21 cellular contexts compared by ENCODE assay signal in genomic region chr3:185021326-185021725, GRCh38.
DNase-seq lines count a peak whose midpoint lies in the region; ATAC-seq and TF ChIP-seq lines count a peak whose summit lies in the region.
"Had no signal": no experiment of that assay in that cellular context is flagged by ENCODE, and none has a peak within 500 bp of the region (broad histone marks: within the 10 kb centered on the region; RNA-seq: fewer than 3 reads in every experiment).

No MANE protein-coding gene starts in this region.

- no TSS peak for BruUV-seq in IMR-90 (replicated peaks; lab: Mats Ljungman, UMichigan)

- H2BK5ac ChIP-seq in IMR-90 (ENCODE audit: low read depth, low read length, poor library complexity, severe bottlenecking) = no peak overlapping the region

- H3K36me3 ChIP-seq in IMR-90 (ENCODE audit: control insufficient read depth, insufficient read depth, low read length) (0 out of 2 replicates have a peak, but pooled peaks cover 2% of the 10 kb centered on the region), Peyer's patch (peaks cover 0 to 5% (median 0%) of the 10 kb centered on the region in 3 donors)

- no peak overlapping the region for H3K23ac ChIP-seq in IMR-90 (ENCODE audit: low read depth, low read length)

- H4K20me1 ChIP-seq in IMR-90 (ENCODE audit: insufficient read depth, low read length) = no peaks in the 10 kb centered on the region

- in situ Hi-C loops in IMR-90 (cut with MboI; ENCODE audit: low sequenced_read_pairs) = no loop called here

- no peaks in the 10 kb centered on the region for H3K27me3 ChIP-seq in IMR-90 (ENCODE audit: control insufficient read depth, insufficient read depth, low read length)
- no peaks in the 10 kb centered on the region for H3K27me3 ChIP-seq in Peyer's patch

- H2BK15ac ChIP-seq in IMR-90 (ENCODE audit: low read depth, low read length) = no peak overlapping the region

- H3K18ac ChIP-seq in IMR-90 (ENCODE audit: low read depth, low read length) = no peak overlapping the region

- dilution Hi-C loops in IMR-90 (cut with HindIII; ENCODE audit: low sequenced_read_pairs, unreplicated experiment) = no loop called here

- no peak overlapping the region for H2BK120ac ChIP-seq in IMR-90 (ENCODE audit: low read depth, low read length)

- no peak overlapping the region for H2BK20ac ChIP-seq in IMR-90 (ENCODE audit: low read depth, low read length)

- WGBS in IMR-90 (ENCODE audit: extremely low coverage in 2 of 2, insufficient read length in 1 of 2), 2 experiments = no CpG with 5 or more reads among the region's 1 CpG

- no peak overlapping the region for H3K9ac ChIP-seq in IMR-90 (ENCODE audit: low read depth, low read length)

- H3K4me3 ChIP-seq in IMR-90 (ENCODE audit: insufficient read depth, low read depth, low read length) = no peak overlapping the region
- H3K4me3 ChIP-seq in Peyer's patch = no peak overlapping the region
- H3K4me3 ChIP-seq: K562 had no signal

- DNase-seq in COLO829 (ENCODE audit: low spot score) (peak; percentile 15), IMR-90 (peak; percentile 13), dedifferentiated amniotic fluid mesenchymal stem cell (ENCODE audit: extremely low spot score) (peak; percentile 55), retina (peak; percentile 13), NCI-H510A treated with DMSO at 0.1 percent for 48 hours (lab: John Stamatoyannopoulos, UW) (no peak), Peyer's patch (no peak)
- DNase-seq: Caco-2; CD4-positive, CD25-positive, alpha-beta regulatory T cell; DMS153; H9; NCI-H1092 treated with DMSO at 0.1 percent for 48 hours; NCI-H146; NCI-H2029 treated with DMSO at 0.1 percent for 48 hours; NCI-H2171; NCI-H69; NK-92 treated with Interleukin-12 subunit alpha and Interleukin-12 subunit beta, amount 100 ng/mL, for 24 hours; RPMI8226; SHP77 treated with DMSO at 0.1 percent for 48 hours; T-helper 1 cell had no signal

- TF ChIP-seq CTCF in IMR-90 (conservative IDR thresholded peaks at IDR 0.05; ENCODE audit: low read depth, low read length) (no peak), Peyer's patch (IDR thresholded peaks at IDR 0.05) (no peak)

- no peak overlapping the region for H3K14ac ChIP-seq in IMR-90 (replicated peaks; ENCODE audit: low read depth, low read length)

- intact Hi-C loops in IMR-90 (cut with micrococcal nuclease) = no loop called here

- no peak overlapping the region for H2AFZ ChIP-seq in IMR-90 (replicated peaks; ENCODE audit: low read length, poor library complexity)

- H3K56ac ChIP-seq in IMR-90 (ENCODE audit: extremely low read depth, insufficient read depth, low read length) = no peak overlapping the region

- H3K9me1 ChIP-seq in IMR-90 (ENCODE audit: insufficient read depth, low read length) = no peaks in the 10 kb centered on the region

- ATAC-seq in IMR-90 (ENCODE audit: low read depth) = no peak
- no peak for ATAC-seq in activated CD4-positive, CD25-positive, alpha-beta regulatory T cell treated with anti-CD3 and anti-CD28 coated beads, Interleukin-2, amount 50 U/mL, for 24 hours
- ATAC-seq: K562 had no signal

- no peak overlapping the region for H3K4ac ChIP-seq in IMR-90 (ENCODE audit: low read depth, low read length)

- H4K91ac ChIP-seq in IMR-90 (ENCODE audit: insufficient read depth, low read depth, low read length) = no peak overlapping the region

- no peak overlapping the region for H4K5ac ChIP-seq in IMR-90 (ENCODE audit: low read depth, low read length)

- no peak for TF ChIP-seq RAD21 in IMR-90 (IDR thresholded peaks at IDR 0.05; ENCODE audit: low read length)

- H4K8ac ChIP-seq in IMR-90 (ENCODE audit: low read depth in 2 of 2, low read length in 2 of 2) = no peak overlapping the region

- H3K4me1 ChIP-seq in IMR-90 (ENCODE audit: control insufficient read depth, insufficient read depth, low read length) (no peaks in the 10 kb centered on the region), Peyer's patch (no peaks in the 10 kb centered on the region)
- H3K4me1 ChIP-seq: Caco-2 had no signal

- no peak for TF ChIP-seq POLR2A in IMR-90 (IDR thresholded peaks at IDR 0.05; ENCODE audit: low read depth, low read length)
- no peak for TF ChIP-seq POLR2A in Peyer's patch (IDR thresholded peaks at IDR 0.05)

- no peaks in the 10 kb centered on the region for H3K79me1 ChIP-seq in IMR-90 (ENCODE audit: low read depth in 1 of 2, low read length in 2 of 2)

- H3K9me3 ChIP-seq in IMR-90 (ENCODE audit: control insufficient read depth, insufficient read depth, low read length) = no peaks in the 10 kb centered on the region
- peaks cover 0 to 4% (median 0%) of the 10 kb centered on the region in 4 donors for H3K9me3 ChIP-seq in Peyer's patch

- CTCF ChIA-PET in IMR-90 (lab: Yijun Ruan, JAX) = interaction anchor here (0.5 to 1.2 kb wide), 3 partner anchors 8 to 161 kb away, joined by 3 read pairs; no protein-coding TSS in a partner anchor

- H2AK5ac ChIP-seq in IMR-90 (ENCODE audit: low read depth, low read length) = no peak overlapping the region

- H3K27ac ChIP-seq in IMR-90 (ENCODE audit: insufficient read depth, low read length) (no peak overlapping the region), Peyer's patch (no peak overlapping the region)

- POLR2A ChIA-PET in IMR-90 (lab: Charles Lee; ENCODE audit: unreplicated experiment) = no interaction called here

- no peak overlapping the region for H3K4me2 ChIP-seq in IMR-90 (ENCODE audit: low read depth, low read length)

- no peak overlapping the region for H2AK9ac ChIP-seq in IMR-90 (replicated peaks; ENCODE audit: low read depth, low read length, poor library complexity)

TF ChIP-seq in IMR-90, 13 proteins besides CTCF, POLR2A, EP300 and RAD21:
- no peak for TF ChIP-seq BHLHE40 (IDR thresholded peaks at IDR 0.05; ENCODE audit: low read depth, low read length)
- TF ChIP-seq SMC3 (IDR thresholded peaks at IDR 0.05; ENCODE audit: low read depth, low read length) = no peak
- TF ChIP-seq ELK1 (IDR thresholded peaks at IDR 0.05; ENCODE audit: borderline replicate concordance, low read depth, low read length) = no peak
- TF ChIP-seq CHD1 (IDR thresholded peaks at IDR 0.05; ENCODE audit: low read depth, low read length) = no peak
- TF ChIP-seq USF2 (IDR thresholded peaks at IDR 0.05; ENCODE audit: low read depth, low read length) = no peak
- no peak for TF ChIP-seq RFX5 (IDR thresholded peaks at IDR 0.05; ENCODE audit: low read depth, low read length)
- TF ChIP-seq MAFK (IDR thresholded peaks at IDR 0.05; ENCODE audit: low read depth, low read length) = no peak
- no peak for TF ChIP-seq NFE2L2 (IDR thresholded peaks at IDR 0.05; ENCODE audit: low read depth, low read length)
- TF ChIP-seq CEBPB (IDR thresholded peaks at IDR 0.05; ENCODE audit: low read depth, low read length) = no peak
- TF ChIP-seq MXI1 (IDR thresholded peaks at IDR 0.05; ENCODE audit: borderline replicate concordance, low read depth, low read length) = no peak
- no peak for TF ChIP-seq MAZ (IDR thresholded peaks at IDR 0.05; ENCODE audit: borderline replicate concordance, low read depth, low read length)
- no peak for TF ChIP-seq FOS (IDR thresholded peaks at IDR 0.05; ENCODE audit: low read depth, low read length)
- no peak for TF ChIP-seq RCOR1 (IDR thresholded peaks at IDR 0.05; ENCODE audit: insufficient replicate concordance, low read length)

Comparison
In these comparisons a context has a peak if more than half of its experiments do, and no peak if none do; other contexts are left out.
1. DNase-seq: peak in COLO829 (single experiment), IMR-90 (single experiment), dedifferentiated amniotic fluid mesenchymal stem cell (single experiment) and retina (single experiment); none in NCI-H510A treated with DMSO at 0.1 percent for 48 hours (single experiment) and Peyer's patch (0 of 3).